Comparison of ENCODE assay signal across 1 cellular context in genomic region chr4:6602289-6602688, GRCh38.
A peak's percentile ranks its signal among the peaks of the same experiment; 100 is the strongest.
TF ChIP-seq lines count a peak whose summit lies in the region.

No MANE protein-coding gene starts in this region.

TF ChIP-seq in HepG2, 621 proteins besides CTCF, POLR2A, EP300 and RAD21:
- TF ChIP-seq SMARCC2 (IDR thresholded peaks at IDR 0.05) (no peak), ZNF547 (CRISPR knock-in tag; IDR thresholded peaks at IDR 0.05) (no peak), TBX3 (IDR thresholded peaks at IDR 0.05; ENCODE audit: borderline replicate concordance) (no peak), ZNF772 (CRISPR knock-in tag; IDR thresholded peaks at IDR 0.05) (no peak), ZBTB3 (CRISPR knock-in tag; IDR thresholded peaks at IDR 0.05; ENCODE audit: borderline replicate concordance, low read depth) (no peak), ZNF264 (CRISPR knock-in tag; IDR thresholded peaks at IDR 0.05) (peak; percentile 97), ZNF577 (CRISPR knock-in tag; IDR thresholded peaks at IDR 0.05; ENCODE audit: borderline replicate concordance, low read depth) (no peak), TBP (CRISPR knock-in tag; IDR thresholded peaks at IDR 0.05) (no peak), EEA1 (CRISPR knock-in tag; IDR thresholded peaks at IDR 0.05; ENCODE audit: borderline replicate concordance) (0 out of 2 replicates have a peak, but pooled peaks have one; percentile 13)
